Comparison of ENCODE assay signal across 1 cellular context in the genomic region with DNA sequence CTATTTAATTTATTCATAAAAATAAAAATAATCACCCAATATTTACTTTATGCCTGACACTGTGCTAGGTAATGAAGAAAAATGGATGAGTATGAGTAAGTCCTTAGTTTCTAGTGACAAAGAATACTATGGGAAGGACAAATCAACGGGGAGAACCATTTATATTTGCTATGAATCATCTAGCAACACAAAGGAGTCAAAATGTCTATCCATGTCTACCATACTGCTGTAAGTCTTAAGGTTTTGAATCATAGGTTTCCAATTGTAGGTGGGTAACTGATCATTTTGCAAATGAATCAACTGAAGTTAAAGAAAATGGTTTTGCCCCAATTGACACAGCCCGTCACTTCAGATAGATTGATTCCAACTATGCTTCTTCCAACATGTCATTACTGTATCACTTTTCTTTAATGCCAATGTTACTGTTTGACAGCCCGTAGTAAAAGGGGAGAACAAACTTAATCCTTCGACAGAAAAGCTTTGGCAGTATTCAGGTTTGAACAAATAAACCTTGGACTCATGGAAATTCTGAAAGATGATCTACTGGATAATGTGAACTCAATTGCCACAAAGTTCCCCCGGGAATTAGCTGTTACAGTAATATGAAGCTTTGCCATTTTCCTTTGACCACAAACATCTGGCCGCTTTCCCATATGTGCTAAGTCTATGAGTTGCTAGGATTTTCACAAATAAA.
TF ChIP-seq lines count a peak whose summit lies in the region.

No MANE protein-coding gene starts in this region.

TF ChIP-seq in HEK293, 187 proteins besides CTCF, POLR2A, EP300 and RAD21 (continued from another document and continues in another):
- TF ChIP-seq, protein P1, sequence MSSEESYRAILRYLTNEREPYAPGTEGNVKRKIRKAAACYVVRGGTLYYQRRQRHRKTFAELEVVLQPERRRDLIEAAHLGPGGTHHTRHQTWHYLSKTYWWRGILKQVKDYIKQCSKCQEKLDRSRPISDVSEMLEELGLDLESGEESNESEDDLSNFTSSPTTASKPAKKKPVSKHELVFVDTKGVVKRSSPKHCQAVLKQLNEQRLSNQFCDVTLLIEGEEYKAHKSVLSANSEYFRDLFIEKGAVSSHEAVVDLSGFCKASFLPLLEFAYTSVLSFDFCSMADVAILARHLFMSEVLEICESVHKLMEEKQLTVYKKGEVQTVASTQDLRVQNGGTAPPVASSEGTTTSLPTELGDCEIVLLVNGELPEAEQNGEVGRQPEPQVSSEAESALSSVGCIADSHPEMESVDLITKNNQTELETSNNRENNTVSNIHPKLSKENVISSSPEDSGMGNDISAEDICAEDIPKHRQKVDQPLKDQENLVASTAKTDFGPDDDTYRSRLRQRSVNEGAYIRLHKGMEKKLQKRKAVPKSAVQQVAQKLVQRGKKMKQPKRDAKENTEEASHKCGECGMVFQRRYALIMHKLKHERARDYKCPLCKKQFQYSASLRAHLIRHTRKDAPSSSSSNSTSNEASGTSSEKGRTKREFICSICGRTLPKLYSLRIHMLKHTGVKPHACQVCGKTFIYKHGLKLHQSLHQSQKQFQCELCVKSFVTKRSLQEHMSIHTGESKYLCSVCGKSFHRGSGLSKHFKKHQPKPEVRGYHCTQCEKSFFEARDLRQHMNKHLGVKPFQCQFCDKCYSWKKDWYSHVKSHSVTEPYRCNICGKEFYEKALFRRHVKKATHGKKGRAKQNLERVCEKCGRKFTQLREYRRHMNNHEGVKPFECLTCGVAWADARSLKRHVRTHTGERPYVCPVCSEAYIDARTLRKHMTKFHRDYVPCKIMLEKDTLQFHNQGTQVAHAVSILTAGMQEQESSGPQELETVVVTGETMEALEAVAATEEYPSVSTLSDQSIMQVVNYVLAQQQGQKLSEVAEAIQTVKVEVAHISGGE (tag by site-specific recombination; conservative IDR thresholded peaks at IDR 0.05; ENCODE audit: low read depth): no peak
- TF ChIP-seq MZF1 (tag by site-specific recombination; IDR thresholded peaks at IDR 0.05; ENCODE audit: borderline replicate concordance) (peak; percentile 77), RBAK (tag by site-specific recombination; IDR thresholded peaks at IDR 0.05) (no peak), ZBTB21 (tag by site-specific recombination; IDR thresholded peaks at IDR 0.05) (peak; percentile 22; the same call in 1 of the 2 replicates), TRIM28 (IDR thresholded peaks at IDR 0.05; ENCODE audit: borderline replicate concordance, low read length) (no peak), SP7 (tag by site-specific recombination; IDR thresholded peaks at IDR 0.05) (peak; percentile 96), ZNF248 (tag by site-specific recombination; IDR thresholded peaks at IDR 0.05) (no peak), BCL11A (tag by site-specific recombination; IDR thresholded peaks at IDR 0.05; ENCODE audit: low read depth) (0 out of 2 replicates have a peak, but pooled peaks have one; percentile 35), ZNF404 (tag by site-specific recombination; IDR thresholded peaks at IDR 0.05) (no peak), ZNF112 (tag by site-specific recombination; IDR thresholded peaks at IDR 0.05) (no peak), OVOL3 (tag by site-specific recombination; IDR thresholded peaks at IDR 0.05) (0 out of 2 replicates have a peak, but pooled peaks have one; percentile 50), ZNF776 (tag by site-specific recombination; IDR thresholded peaks at IDR 0.05; ENCODE audit: borderline replicate concordance) (no peak), ZNF341 (tag by site-specific recombination; IDR thresholded peaks at IDR 0.05; ENCODE audit: low read depth) (peak; percentile 79), REPIN1 (tag by site-specific recombination; IDR thresholded peaks at IDR 0.05; ENCODE audit: low read depth) (no peak), KLF1 (tag by site-specific recombination; IDR thresholded peaks at IDR 0.05) (no peak), ZNF629 (tag by site-specific recombination; IDR thresholded peaks at IDR 0.05) (peak; percentile 52; the same call in 1 of the 2 replicates), ZNF501 (tag by site-specific recombination; IDR thresholded peaks at IDR 0.05) (no peak), OSR2 (tag by site-specific recombination; IDR thresholded peaks at IDR 0.05) (peak; percentile 83; the same call in 1 of the 2 replicates), ZNF707 (tag by site-specific recombination; IDR thresholded peaks at IDR 0.05) (no peak), FEZF1 (tag by site-specific recombination; IDR thresholded peaks at IDR 0.05) (peak; percentile 89), ZSCAN23 (tag by site-specific recombination; IDR thresholded peaks at IDR 0.05) (no peak), KLF10 (tag by site-specific recombination; IDR thresholded peaks at IDR 0.05) (0 out of 2 replicates have a peak, but pooled peaks have one; percentile 33), TCF7L2 (IDR thresholded peaks at IDR 0.05; ENCODE audit: borderline replicate concordance, low read depth, low read length) (no peak), ZNF350 (tag by site-specific recombination; IDR thresholded peaks at IDR 0.05) (no peak), HOXD13 (CRISPR knock-in tag; IDR thresholded peaks at IDR 0.05; ENCODE audit: borderline replicate concordance) (no peak), GLI4 (tag by site-specific recombination; IDR thresholded peaks at IDR 0.05) (no peak)
- TF ChIP-seq, protein P2, sequence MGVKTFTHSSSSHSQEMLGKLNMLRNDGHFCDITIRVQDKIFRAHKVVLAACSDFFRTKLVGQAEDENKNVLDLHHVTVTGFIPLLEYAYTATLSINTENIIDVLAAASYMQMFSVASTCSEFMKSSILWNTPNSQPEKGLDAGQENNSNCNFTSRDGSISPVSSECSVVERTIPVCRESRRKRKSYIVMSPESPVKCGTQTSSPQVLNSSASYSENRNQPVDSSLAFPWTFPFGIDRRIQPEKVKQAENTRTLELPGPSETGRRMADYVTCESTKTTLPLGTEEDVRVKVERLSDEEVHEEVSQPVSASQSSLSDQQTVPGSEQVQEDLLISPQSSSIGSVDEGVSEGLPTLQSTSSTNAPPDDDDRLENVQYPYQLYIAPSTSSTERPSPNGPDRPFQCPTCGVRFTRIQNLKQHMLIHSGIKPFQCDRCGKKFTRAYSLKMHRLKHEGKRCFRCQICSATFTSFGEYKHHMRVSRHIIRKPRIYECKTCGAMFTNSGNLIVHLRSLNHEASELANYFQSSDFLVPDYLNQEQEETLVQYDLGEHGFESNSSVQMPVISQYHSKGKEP (tag by site-specific recombination; IDR thresholded peaks at IDR 0.05): peak; percentile 75
- TF ChIP-seq, protein P3, sequence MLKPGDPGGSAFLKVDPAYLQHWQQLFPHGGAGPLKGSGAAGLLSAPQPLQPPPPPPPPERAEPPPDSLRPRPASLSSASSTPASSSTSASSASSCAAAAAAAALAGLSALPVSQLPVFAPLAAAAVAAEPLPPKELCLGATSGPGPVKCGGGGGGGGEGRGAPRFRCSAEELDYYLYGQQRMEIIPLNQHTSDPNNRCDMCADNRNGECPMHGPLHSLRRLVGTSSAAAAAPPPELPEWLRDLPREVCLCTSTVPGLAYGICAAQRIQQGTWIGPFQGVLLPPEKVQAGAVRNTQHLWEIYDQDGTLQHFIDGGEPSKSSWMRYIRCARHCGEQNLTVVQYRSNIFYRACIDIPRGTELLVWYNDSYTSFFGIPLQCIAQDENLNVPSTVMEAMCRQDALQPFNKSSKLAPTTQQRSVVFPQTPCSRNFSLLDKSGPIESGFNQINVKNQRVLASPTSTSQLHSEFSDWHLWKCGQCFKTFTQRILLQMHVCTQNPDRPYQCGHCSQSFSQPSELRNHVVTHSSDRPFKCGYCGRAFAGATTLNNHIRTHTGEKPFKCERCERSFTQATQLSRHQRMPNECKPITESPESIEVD (tag by site-specific recombination; IDR thresholded peaks at IDR 0.05): peak; percentile 77
- TF ChIP-seq, protein P4, sequence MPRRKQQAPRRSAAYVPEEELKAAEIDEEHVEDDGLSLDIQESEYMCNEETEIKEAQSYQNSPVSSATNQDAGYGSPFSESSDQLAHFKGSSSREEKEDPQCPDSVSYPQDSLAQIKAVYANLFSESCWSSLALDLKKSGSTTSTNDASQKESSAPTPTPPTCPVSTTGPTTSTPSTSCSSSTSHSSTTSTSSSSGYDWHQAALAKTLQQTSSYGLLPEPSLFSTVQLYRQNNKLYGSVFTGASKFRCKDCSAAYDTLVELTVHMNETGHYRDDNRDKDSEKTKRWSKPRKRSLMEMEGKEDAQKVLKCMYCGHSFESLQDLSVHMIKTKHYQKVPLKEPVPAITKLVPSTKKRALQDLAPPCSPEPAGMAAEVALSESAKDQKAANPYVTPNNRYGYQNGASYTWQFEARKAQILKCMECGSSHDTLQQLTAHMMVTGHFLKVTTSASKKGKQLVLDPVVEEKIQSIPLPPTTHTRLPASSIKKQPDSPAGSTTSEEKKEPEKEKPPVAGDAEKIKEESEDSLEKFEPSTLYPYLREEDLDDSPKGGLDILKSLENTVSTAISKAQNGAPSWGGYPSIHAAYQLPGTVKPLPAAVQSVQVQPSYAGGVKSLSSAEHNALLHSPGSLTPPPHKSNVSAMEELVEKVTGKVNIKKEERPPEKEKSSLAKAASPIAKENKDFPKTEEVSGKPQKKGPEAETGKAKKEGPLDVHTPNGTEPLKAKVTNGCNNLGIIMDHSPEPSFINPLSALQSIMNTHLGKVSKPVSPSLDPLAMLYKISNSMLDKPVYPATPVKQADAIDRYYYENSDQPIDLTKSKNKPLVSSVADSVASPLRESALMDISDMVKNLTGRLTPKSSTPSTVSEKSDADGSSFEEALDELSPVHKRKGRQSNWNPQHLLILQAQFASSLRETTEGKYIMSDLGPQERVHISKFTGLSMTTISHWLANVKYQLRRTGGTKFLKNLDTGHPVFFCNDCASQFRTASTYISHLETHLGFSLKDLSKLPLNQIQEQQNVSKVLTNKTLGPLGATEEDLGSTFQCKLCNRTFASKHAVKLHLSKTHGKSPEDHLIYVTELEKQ (tag by site-specific recombination; IDR thresholded peaks at IDR 0.05; ENCODE audit: borderline replicate concordance): peak; percentile 38; the same call in 1 of the 2 replicates
- TF ChIP-seq, protein P5, sequence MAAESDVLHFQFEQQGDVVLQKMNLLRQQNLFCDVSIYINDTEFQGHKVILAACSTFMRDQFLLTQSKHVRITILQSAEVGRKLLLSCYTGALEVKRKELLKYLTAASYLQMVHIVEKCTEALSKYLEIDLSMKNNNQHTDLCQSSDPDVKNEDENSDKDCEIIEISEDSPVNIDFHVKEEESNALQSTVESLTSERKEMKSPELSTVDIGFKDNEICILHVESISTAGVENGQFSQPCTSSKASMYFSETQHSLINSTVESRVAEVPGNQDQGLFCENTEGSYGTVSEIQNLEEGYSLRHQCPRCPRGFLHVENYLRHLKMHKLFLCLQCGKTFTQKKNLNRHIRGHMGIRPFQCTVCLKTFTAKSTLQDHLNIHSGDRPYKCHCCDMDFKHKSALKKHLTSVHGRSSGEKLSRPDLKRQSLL (tag by site-specific recombination; IDR thresholded peaks at IDR 0.05): no peak
- TF ChIP-seq, protein P6, sequence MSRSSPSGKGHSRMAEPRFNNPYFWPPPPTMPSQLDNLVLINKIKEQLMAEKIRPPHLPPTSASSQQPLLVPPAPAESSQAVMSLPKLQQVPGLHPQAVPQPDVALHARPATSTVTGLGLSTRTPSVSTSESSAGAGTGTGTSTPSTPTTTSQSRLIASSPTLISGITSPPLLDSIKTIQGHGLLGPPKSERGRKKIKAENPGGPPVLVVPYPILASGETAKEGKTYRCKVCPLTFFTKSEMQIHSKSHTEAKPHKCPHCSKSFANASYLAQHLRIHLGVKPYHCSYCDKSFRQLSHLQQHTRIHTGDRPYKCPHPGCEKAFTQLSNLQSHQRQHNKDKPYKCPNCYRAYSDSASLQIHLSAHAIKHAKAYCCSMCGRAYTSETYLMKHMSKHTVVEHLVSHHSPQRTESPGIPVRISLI (tag by site-specific recombination; IDR thresholded peaks at IDR 0.05): no peak
- TF ChIP-seq, protein P7, sequence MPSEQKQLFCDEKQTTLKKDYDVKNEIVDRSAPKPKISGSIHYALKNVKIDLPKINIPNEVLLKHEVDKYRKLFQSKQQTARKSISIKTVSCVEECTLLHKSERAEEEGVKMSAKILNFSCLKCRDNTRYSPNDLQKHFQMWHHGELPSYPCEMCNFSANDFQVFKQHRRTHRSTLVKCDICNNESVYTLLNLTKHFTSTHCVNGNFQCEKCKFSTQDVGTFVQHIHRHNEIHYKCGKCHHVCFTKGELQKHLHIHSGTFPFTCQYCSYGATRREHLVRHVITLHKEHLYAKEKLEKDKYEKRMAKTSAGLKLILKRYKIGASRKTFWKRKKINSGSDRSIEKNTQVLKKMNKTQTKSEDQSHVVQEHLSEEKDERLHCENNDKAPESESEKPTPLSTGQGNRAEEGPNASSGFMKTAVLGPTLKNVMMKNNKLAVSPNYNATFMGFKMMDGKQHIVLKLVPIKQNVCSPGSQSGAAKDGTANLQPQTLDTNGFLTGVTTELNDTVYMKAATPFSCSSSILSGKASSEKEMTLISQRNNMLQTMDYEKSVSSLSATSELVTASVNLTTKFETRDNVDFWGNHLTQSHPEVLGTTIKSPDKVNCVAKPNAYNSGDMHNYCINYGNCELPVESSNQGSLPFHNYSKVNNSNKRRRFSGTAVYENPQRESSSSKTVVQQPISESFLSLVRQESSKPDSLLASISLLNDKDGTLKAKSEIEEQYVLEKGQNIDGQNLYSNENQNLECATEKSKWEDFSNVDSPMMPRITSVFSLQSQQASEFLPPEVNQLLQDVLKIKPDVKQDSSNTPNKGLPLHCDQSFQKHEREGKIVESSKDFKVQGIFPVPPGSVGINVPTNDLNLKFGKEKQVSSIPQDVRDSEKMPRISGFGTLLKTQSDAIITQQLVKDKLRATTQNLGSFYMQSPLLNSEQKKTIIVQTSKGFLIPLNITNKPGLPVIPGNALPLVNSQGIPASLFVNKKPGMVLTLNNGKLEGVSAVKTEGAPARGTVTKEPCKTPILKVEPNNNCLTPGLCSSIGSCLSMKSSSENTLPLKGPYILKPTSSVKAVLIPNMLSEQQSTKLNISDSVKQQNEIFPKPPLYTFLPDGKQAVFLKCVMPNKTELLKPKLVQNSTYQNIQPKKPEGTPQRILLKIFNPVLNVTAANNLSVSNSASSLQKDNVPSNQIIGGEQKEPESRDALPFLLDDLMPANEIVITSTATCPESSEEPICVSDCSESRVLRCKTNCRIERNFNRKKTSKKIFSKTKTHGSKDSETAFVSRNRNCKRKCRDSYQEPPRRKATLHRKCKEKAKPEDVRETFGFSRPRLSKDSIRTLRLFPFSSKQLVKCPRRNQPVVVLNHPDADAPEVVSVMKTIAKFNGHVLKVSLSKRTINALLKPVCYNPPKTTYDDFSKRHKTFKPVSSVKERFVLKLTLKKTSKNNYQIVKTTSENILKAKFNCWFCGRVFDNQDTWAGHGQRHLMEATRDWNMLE (tag by site-specific recombination; conservative IDR thresholded peaks at IDR 0.05; ENCODE audit: low read depth): no peak
- TF ChIP-seq, protein P8, sequence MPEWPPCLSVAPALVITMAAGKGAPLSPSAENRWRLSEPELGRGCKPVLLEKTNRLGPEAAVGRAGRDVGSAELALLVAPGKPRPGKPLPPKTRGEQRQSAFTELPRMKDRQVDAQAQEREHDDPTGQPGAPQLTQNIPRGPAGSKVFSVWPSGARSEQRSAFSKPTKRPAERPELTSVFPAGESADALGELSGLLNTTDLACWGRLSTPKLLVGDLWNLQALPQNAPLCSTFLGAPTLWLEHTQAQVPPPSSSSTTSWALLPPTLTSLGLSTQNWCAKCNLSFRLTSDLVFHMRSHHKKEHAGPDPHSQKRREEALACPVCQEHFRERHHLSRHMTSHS (tag by site-specific recombination; IDR thresholded peaks at IDR 0.05): no peak
- TF ChIP-seq, protein P9, sequence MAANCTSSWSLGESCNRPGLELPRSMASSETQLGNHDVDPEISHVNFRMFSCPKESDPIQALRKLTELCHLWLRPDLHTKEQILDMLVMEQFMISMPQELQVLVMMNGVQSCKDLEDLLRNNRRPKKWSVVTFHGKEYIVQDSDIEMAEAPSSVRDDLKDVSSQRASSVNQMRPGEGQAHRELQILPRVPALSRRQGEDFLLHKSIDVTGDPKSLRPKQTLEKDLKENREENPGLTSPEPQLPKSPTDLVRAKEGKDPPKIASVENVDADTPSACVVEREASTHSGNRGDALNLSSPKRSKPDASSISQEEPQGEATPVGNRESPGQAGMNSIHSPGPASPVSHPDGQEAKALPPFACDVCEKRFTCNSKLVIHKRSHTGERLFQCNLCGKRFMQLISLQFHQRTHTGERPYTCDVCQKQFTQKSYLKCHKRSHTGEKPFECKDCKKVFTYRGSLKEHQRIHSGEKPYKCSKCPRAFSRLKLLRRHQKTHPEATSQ (tag by site-specific recombination; IDR thresholded peaks at IDR 0.05): no peak
